Comparison of ENCODE assay signal across 25 cellular contexts in the genomic region with DNA sequence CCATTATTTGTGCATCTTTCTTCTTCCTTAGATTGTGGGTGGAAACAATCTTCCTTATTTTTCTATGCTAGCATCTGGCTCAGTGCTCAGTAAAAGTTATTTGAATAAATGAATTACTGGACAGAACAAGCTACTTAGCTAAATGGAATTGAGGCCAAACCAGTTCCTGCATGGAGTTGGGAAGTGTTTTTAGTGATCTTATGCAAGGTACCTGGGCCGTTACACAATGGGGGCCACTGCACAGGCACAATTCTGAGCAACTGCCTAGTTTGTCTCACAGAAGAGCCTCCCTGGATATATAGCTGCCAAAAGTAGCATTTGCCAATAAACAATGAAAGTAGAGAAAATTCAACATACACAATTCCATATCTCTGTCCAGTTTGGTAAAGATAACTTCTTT.
"Had no signal": no experiment of that assay in that cellular context is flagged by ENCODE, and none has a peak within 500 bp of the region (broad histone marks: within the 10 kb centered on the region; RNA-seq: fewer than 3 reads in every experiment).

No MANE protein-coding gene starts in this region.

- DNase-seq: dorsolateral prefrontal cortex; effector CD4-positive, alpha-beta T cell; foreskin fibroblast; gastrocnemius medialis; head of caudate nucleus; mesendoderm; midbrain; naive thymus-derived CD4-positive, alpha-beta T cell; nephron progenitor cell; nucleus accumbens; stimulated activated CD4-positive, alpha-beta T cell treated with anti-CD3 and anti-CD28 coated beads, Interleukin-12 subunit alpha, Interleukin-12 subunit beta, amount 100 ng/mL, for 4 hours; stimulated activated CD4-positive, alpha-beta T cell treated with anti-CD3 and anti-CD28 coated beads, Interleukin-1b, Interleukin-23, amount 100 ng/mL, for 48 hours; stimulated activated CD4-positive, alpha-beta T cell treated with anti-CD3 and anti-CD28 coated beads, Interleukin-4, amount 100 ng/mL, for 1 hour; stimulated activated CD8-positive, alpha-beta memory T cell treated with anti-CD3 and anti-CD28 coated beads, Interleukin-4, amount 100 ng/mL, for 48 hours; stimulated activated naive CD4-positive, alpha-beta T cell; stimulated activated naive CD8-positive, alpha-beta T cell treated with anti-CD3 and anti-CD28 coated beads, Interleukin-15, amount 100 ng/mL, for 72 hours had no signal

- H3K4me2 ChIP-seq: smooth muscle cell had no signal

- FAIRE-seq: colon, keratinocyte had no signal

- H3K4me1 ChIP-seq: prostate gland had no signal

- H3K27ac ChIP-seq: dorsolateral prefrontal cortex, epithelial cell of prostate, gastrocnemius medialis, prostate gland, right atrium auricular region, suprapubic skin had no signal

- H3K36me3 ChIP-seq: gastrocnemius medialis, prostate gland, right atrium auricular region, suprapubic skin had no signal

- H3K4me3 ChIP-seq: dorsolateral prefrontal cortex, gastrocnemius medialis, prostate gland, right atrium auricular region, smooth muscle cell, suprapubic skin had no signal

- H3K9me3 ChIP-seq: gastrocnemius medialis, prostate gland, right atrium auricular region, suprapubic skin had no signal

- H3K27me3 ChIP-seq: dorsolateral prefrontal cortex, gastrocnemius medialis, right atrium auricular region, suprapubic skin had no signal

- ATAC-seq: esophagus mucosa; gastrocnemius medialis; naive thymus-derived CD4-positive, alpha-beta T cell; sciatic nerve; stimulated activated naive CD8-positive, alpha-beta T cell treated with anti-CD3 and anti-CD28 coated beads, Interleukin-15, amount 100 ng/mL, for 72 hours had no signal
